8 cellular contexts compared by ENCODE assay signal in the genomic region with DNA sequence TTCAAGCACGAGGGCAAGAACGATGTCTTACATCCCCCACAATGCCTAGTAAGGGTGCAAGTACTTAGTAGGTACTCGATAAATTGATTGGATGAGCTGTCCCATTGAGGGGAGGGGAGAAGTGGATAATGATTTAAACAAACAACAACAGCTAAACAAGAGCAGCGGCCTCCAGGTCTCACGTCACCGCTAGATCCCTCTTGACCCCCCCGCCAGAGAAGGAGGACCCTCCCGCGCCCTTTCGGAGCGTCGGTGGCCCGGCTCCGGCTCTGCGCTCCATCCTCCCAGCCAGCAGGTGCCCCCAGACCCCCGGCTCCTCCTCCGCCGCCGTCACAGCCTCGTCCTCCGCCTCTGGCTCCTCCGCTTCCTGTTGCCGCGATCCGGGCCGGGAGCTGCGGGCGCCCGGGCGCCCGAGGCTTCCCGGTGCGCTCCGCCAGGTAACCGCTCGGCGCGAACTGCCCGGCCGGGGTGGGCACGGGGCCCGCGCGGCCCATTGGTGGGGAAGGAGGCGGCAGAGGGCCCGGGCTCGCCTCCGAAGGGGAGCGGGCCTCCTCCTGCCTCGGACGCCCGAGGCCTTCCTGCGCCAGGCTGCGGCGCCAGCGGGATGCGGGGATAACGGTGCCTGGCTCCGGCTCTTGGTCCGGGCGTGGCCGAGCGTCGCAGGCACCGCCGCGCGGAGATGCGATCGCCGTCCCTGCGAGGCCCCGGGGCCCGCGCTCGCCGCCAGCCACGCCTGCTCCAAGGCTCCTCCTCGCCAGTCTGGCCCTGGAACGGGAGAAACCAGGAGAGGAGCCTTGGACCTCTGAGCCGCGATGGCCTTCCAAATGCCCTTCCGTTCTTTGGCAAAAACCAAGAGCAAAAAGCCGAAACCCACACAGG. TPM values are rescaled to one million over a fixed set of nuclear protein-coding genes. Genes with fewer than 3 reads are reported as not detected.
DNase-seq lines count a peak whose midpoint lies in the region; ATAC-seq and TF ChIP-seq lines count a peak whose summit lies in the region.

A gene (plus strand): TSS at position 368 of the 879 bp plus-strand sequence. CDS start 2,143 bp downstream, outside the sequence.

- ATAC-seq in GM21390 (IDR thresholded peaks at IDR 0.05; ENCODE audit: unreplicated experiment) (peak; percentile 66), HG03378 (IDR thresholded peaks at IDR 0.05; ENCODE audit: unreplicated experiment) (no peak)

- H3K36me3 Mint-ChIP-seq in activated CD4-positive, alpha-beta memory T cell treated with anti-CD3 and anti-CD28 coated beads, Interleukin-2, amount 10 ng/mL, durations not matched to agents 7 days and 5 days (ENCODE audit: low read depth), result no peaks in the 10 kb centered on the region
- peaks cover 6% of the 10 kb centered on the region for H3K36me3 Mint-ChIP-seq in mesothelial cell of epicardium

- peaks cover 49% of the 10 kb centered on the region for H3K27me3 Mint-ChIP-seq in activated CD4-positive, alpha-beta memory T cell treated with anti-CD3 and anti-CD28 coated beads, Interleukin-2, amount 10 ng/mL, durations not matched to agents 7 days and 5 days
- no peaks in the 10 kb centered on the region for H3K27me3 Mint-ChIP-seq in mesothelial cell of epicardium (ENCODE audit: low read depth)

- TF ChIP-seq CTCF in epithelial cell of esophagus (IDR thresholded peaks at IDR 0.05; ENCODE audit: insufficient read depth, low read depth, low read length, missing control alignments) (no peak), mesothelial cell of epicardium (IDR thresholded peaks at IDR 0.05; ENCODE audit: unreplicated experiment) (no peak)

- H4K20me1 ChIP-seq in BLaER1, result peaks cover 13% of the 10 kb centered on the region

- H3K4me1 ChIP-seq in BLaER1, result peaks cover 38% of the 10 kb centered on the region

- POLR2A ChIA-PET in activated CD4-positive, alpha-beta memory T cell treated with anti-CD3 and anti-CD28 coated beads, Interleukin-2, amount 10 ng/mL, durations not matched to agents 7 days and 5 days (lab: Charles Lee), result interaction anchor here (0.7 kb wide), 1 partner anchor 76 kb away, joined by 3 read pairs; no protein-coding TSS in a partner anchor

- no peaks in the 10 kb centered on the region for H3K27me3 ChIP-seq in BLaER1

- peaks cover 24% of the 10 kb centered on the region for H3K36me3 ChIP-seq in BLaER1

- peak within 1 kb of the TSS; percentile 98 for H3K9ac ChIP-seq in BLaER1

- H3K27ac ChIP-seq in BLaER1 (peak within 1 kb of the TSS; percentile 99), substantia nigra (ENCODE audit: low read depth, low read length, poor library complexity, severe bottlenecking) (peak within 1 kb of the TSS; percentile 80)

- peak within 1 kb of the TSS; percentile 3 for H3K27ac Mint-ChIP-seq in activated CD4-positive, alpha-beta memory T cell treated with anti-CD3 and anti-CD28 coated beads, Interleukin-2, amount 10 ng/mL, durations not matched to agents 7 days and 5 days
- peak within 1 kb of the TSS; percentile 96 for H3K27ac Mint-ChIP-seq in mesothelial cell of epicardium

- peak within 1 kb of the TSS; percentile 89 for H3K4me2 ChIP-seq in BLaER1

- peaks cover 22% of the 10 kb centered on the region for H3K4me1 Mint-ChIP-seq in activated CD4-positive, alpha-beta memory T cell treated with anti-CD3 and anti-CD28 coated beads, Interleukin-2, amount 10 ng/mL, durations not matched to agents 7 days and 5 days
- H3K4me1 Mint-ChIP-seq in mesothelial cell of epicardium, result peaks cover 29% of the 10 kb centered on the region

- DNase-seq in NCI-H2171 (lab: John Stamatoyannopoulos, UW) (peak; percentile 60), epithelial cell of esophagus (ENCODE audit: low read depth) (peak; percentile 53), mesothelial cell of epicardium (ENCODE audit: low spot score in 2 of 2, unreplicated experiment in 2 of 2) (peak; percentile 56 to 80), substantia nigra (lab: John Stamatoyannopoulos, UW) (peak in 39 of 49 donors; percentile 21 to 80 (median 49))
- peak; percentile 52 for DNase-seq in activated CD4-positive, alpha-beta memory T cell treated with anti-CD3 and anti-CD28 coated beads, Interleukin-2, amount 10 ng/mL, durations not matched to agents 7 days and 5 days

- peak within 1 kb of the TSS; percentile 68 for H3K4me3 Mint-ChIP-seq in activated CD4-positive, alpha-beta memory T cell treated with anti-CD3 and anti-CD28 coated beads, Interleukin-2, amount 10 ng/mL, durations not matched to agents 7 days and 5 days
- peak within 1 kb of the TSS; percentile 79 for H3K4me3 Mint-ChIP-seq in mesothelial cell of epicardium

- CTCF ChIA-PET in activated CD4-positive, alpha-beta memory T cell treated with anti-CD3 and anti-CD28 coated beads, Interleukin-2, amount 10 ng/mL, durations not matched to agents 7 days and 5 days (lab: Charles Lee), result interaction anchor here (1.5 kb wide), 1 partner anchor 9 kb away, joined by 3 read pairs; no protein-coding TSS in a partner anchor

- no peaks in the 10 kb centered on the region for H3K9me3 ChIP-seq in BLaER1

- peak within 1 kb of the TSS; percentile 98 for H3K4me3 ChIP-seq in BLaER1
- H3K4me3 ChIP-seq in epithelial cell of esophagus (ENCODE audit: low read length), result peak within 1 kb of the TSS; percentile 54

- H3K9me3 Mint-ChIP-seq in activated CD4-positive, alpha-beta memory T cell treated with anti-CD3 and anti-CD28 coated beads, Interleukin-2, amount 10 ng/mL, durations not matched to agents 7 days and 5 days, result no peaks in the 10 kb centered on the region
- no peaks in the 10 kb centered on the region for H3K9me3 Mint-ChIP-seq in mesothelial cell of epicardium

RNA-seq across cellular contexts. Expression of the gene that starts here (rescaled TPM):
- total RNA-seq in activated CD4-positive, alpha-beta memory T cell treated with anti-CD3 and anti-CD28 coated beads, Interleukin-2, amount 10 ng/mL, durations not matched to agents 7 days and 5 days, result 1 to 10 TPM; 1.2 to 1.4 TPM
- total RNA-seq in mesothelial cell of epicardium, result 15.3 to 15.7 TPM (median 15.6 TPM) in 3 replicates
